Comparison of ENCODE assay signal across 9 cellular contexts in genomic region chr4:74039065-74039763, GRCh38. TPM values are rescaled to one million over a fixed set of nuclear protein-coding genes. Genes with fewer than 3 reads are reported as not detected.
A peak's percentile ranks its signal among the peaks of the same experiment; 100 is the strongest.
DNase-seq lines count a peak whose midpoint lies in the region; ATAC-seq and TF ChIP-seq lines count a peak whose summit lies in the region.
"Had no signal": no experiment of that assay in that cellular context is flagged by ENCODE, and none has a peak within 500 bp of the region (broad histone marks: within the 10 kb centered on the region; RNA-seq: fewer than 3 reads in every experiment).

No MANE protein-coding gene starts in this region.

- DNase-seq in CD8-positive, alpha-beta T cell = no peak
- no peak for DNase-seq in Jurkat, Clone E6-1 (ENCODE audit: low read depth, low spot score)
- DNase-seq in cardiac fibroblast (ENCODE audit: low read depth in 2 of 2) (peak; percentile 36 to 54), lung (ENCODE audit: low spot score) (no peak), upper lobe of right lung (no peak), NCI-H1694 treated with DMSO at 0.1 percent for 48 hours (lab: John Stamatoyannopoulos, UW) (no peak)

- CTCF ChIA-PET in CD8-positive, alpha-beta T cell (lab: Charles Lee) = no interaction called here

- peak overlapping the region; percentile 75 for H3K4me3 Mint-ChIP-seq in CD8-positive, alpha-beta T cell

- peaks cover 19% of the 10 kb centered on the region for H3K4me1 Mint-ChIP-seq in CD8-positive, alpha-beta T cell (ENCODE audit: low read depth)

- H3K27me3 ChIP-seq in CD8-positive, alpha-beta T cell (ENCODE audit: insufficient read depth, low read length) = no peaks in the 10 kb centered on the region
- H3K27me3 ChIP-seq in lung (ENCODE audit: control insufficient read depth, insufficient read depth) = no peaks in the 10 kb centered on the region
- no peaks in the 10 kb centered on the region for H3K27me3 ChIP-seq in upper lobe of right lung

- peaks cover 30% of the 10 kb centered on the region for H3K27me3 Mint-ChIP-seq in CD8-positive, alpha-beta T cell (ENCODE audit: low read depth)

- H3K27ac ChIP-seq in CD8-positive, alpha-beta T cell (ENCODE audit: low read depth, low read length) = no peak overlapping the region
- H3K27ac ChIP-seq in lung (ENCODE audit: low read depth in 1 of 2, low read length in 1 of 2) = peak overlapping the region; percentile 80 to 83
- peak overlapping the region; percentile 61 for H3K27ac ChIP-seq in upper lobe of right lung

- no peak overlapping the region for H3K27ac Mint-ChIP-seq in CD8-positive, alpha-beta T cell

- peak overlapping the region; percentile 45 for H3K4me3 ChIP-seq in CD8-positive, alpha-beta T cell (ENCODE audit: low read depth, low read length)
- peak overlapping the region; percentile 72 for H3K4me3 ChIP-seq in Jurkat, Clone E6-1 (ENCODE audit: low read length)
- H3K4me3 ChIP-seq in cardiac fibroblast (replicated peaks in 1 of 2; ENCODE audit: low read depth in 2 of 2, low read length in 2 of 2) (peak overlapping the region; percentile 70 to 80), lung (peak overlapping the region; percentile 77), upper lobe of right lung (peak overlapping the region; percentile 60)

- no peaks in the 10 kb centered on the region for H3K4me1 ChIP-seq in CD8-positive, alpha-beta T cell (ENCODE audit: insufficient read depth, low read length)
- H3K4me1 ChIP-seq in lung (ENCODE audit: control insufficient read depth in 2 of 2, insufficient read depth in 2 of 2, low read length in 2 of 2) = peaks cover 0 to 2% of the 10 kb centered on the region in 2 donors
- H3K4me1 ChIP-seq in upper lobe of right lung = peaks cover 3% of the 10 kb centered on the region

- intact Hi-C loops in CD8-positive, alpha-beta T cell (cut with DNase I, micrococcal nuclease) = no loop called here
- intact Hi-C loops in upper lobe of right lung (cut with DNase I) = no loop called here

- no peak for TF ChIP-seq CTCF in CD8-positive, alpha-beta T cell (IDR thresholded peaks at IDR 0.05)
- TF ChIP-seq CTCF in cardiac fibroblast (IDR thresholded peaks at IDR 0.05; ENCODE audit: low read depth, low read length) = no peak
- no peak for TF ChIP-seq CTCF in lung (IDR thresholded peaks at IDR 0.05; ENCODE audit: control extremely low read depth, extremely low read depth)
- TF ChIP-seq CTCF in upper lobe of right lung (IDR thresholded peaks at IDR 0.05) = no peak

- H3K36me3 ChIP-seq in CD8-positive, alpha-beta T cell (ENCODE audit: insufficient read depth, low read length) = no peaks in the 10 kb centered on the region
- no peaks in the 10 kb centered on the region for H3K36me3 ChIP-seq in lung (ENCODE audit: control insufficient read depth in 2 of 2, insufficient read depth in 2 of 2, low read length in 2 of 2)
- H3K36me3 ChIP-seq in upper lobe of right lung = no peaks in the 10 kb centered on the region

- ATAC-seq in CD8-positive, alpha-beta T cell = no peak
- ATAC-seq in GM19452 (IDR thresholded peaks at IDR 0.05; ENCODE audit: unreplicated experiment) (peak; percentile 42), lung (ENCODE audit: insufficient read depth, low FRiP score) (no peak), upper lobe of right lung (no peak), HG03520 (IDR thresholded peaks at IDR 0.05; ENCODE audit: unreplicated experiment) (no peak)

- H3K36me3 Mint-ChIP-seq in CD8-positive, alpha-beta T cell = no peaks in the 10 kb centered on the region

- no peaks in the 10 kb centered on the region for H3K9me3 Mint-ChIP-seq in CD8-positive, alpha-beta T cell

- 6% methylated on average over 12 of the region's 12 CpGs for WGBS in lung, 2 donors

- POLR2A ChIA-PET in CD8-positive, alpha-beta T cell (lab: Charles Lee) = no interaction called here

- no peaks in the 10 kb centered on the region for H3K9me3 ChIP-seq in CD8-positive, alpha-beta T cell (ENCODE audit: low read length)
- H3K9me3 ChIP-seq in lung (ENCODE audit: control insufficient read depth in 2 of 2, insufficient read depth in 1 of 2, low read length in 1 of 2) (no peaks in the 10 kb centered on the region), upper lobe of right lung (no peaks in the 10 kb centered on the region)

RNA-seq across cellular contexts. Expression of gene CXCL3, which starts 0.7 kb away (rescaled TPM):
- under 1 TPM in 1 of 2 experiments, not detected in 1; 0.31 TPM for total RNA-seq in CD8-positive, alpha-beta T cell
- polyA plus RNA-seq in Jurkat, Clone E6-1 (2012; ENCODE audit: insufficient read depth, insufficient read length) = not detected
- 10 to 100 TPM in 1 of 2 donors, 1 to 10 TPM in 1; 9.4 to 37.0 TPM for total RNA-seq in lung
- 10 to 100 TPM; 11.3 to 77.7 TPM for polyA plus RNA-seq in lung
- total RNA-seq in upper lobe of right lung = 9.7 TPM

RNA-seq across cellular contexts. Expression of gene CXCL5, which starts 40.7 kb away (rescaled TPM):
- total RNA-seq in CD8-positive, alpha-beta T cell = not detected
- polyA plus RNA-seq in Jurkat, Clone E6-1 (2012; ENCODE audit: insufficient read depth, insufficient read length) = not detected
- total RNA-seq in lung = 10 to 100 TPM; 48.5 to 52.8 TPM
- polyA plus RNA-seq in lung = 10 to 100 TPM in 1 of 2 donors, 1 to 10 TPM in 1; 1.6 to 32.0 TPM
- total RNA-seq in upper lobe of right lung = 7.2 TPM

RNA-seq across cellular contexts. Expression of gene PPBP, which starts 51.2 kb away (rescaled TPM):
- total RNA-seq in CD8-positive, alpha-beta T cell = under 1 TPM in 1 of 2 experiments, not detected in 1; 0.50 TPM
- polyA plus RNA-seq in Jurkat, Clone E6-1 (2012; ENCODE audit: insufficient read depth, insufficient read length) = not detected
- total RNA-seq in lung (10 to 100 TPM in 1 of 2 donors, 1 to 10 TPM in 1; 2.5 to 43.5 TPM), upper lobe of right lung (3.4 TPM)
- 10 to 100 TPM in 1 of 2 donors, 1 to 10 TPM in 1; 1.9 to 12.3 TPM for polyA plus RNA-seq in lung
- total RNA-seq: M059J had no signal

RNA-seq across cellular contexts. Expression of gene PF4, which starts 57.4 kb away (rescaled TPM):
- not detected for total RNA-seq in CD8-positive, alpha-beta T cell
- not detected for polyA plus RNA-seq in Jurkat, Clone E6-1 (2012; ENCODE audit: insufficient read depth, insufficient read length)
- total RNA-seq in lung (1 to 10 TPM; 2.1 to 8.5 TPM), upper lobe of right lung (2.4 TPM)
- polyA plus RNA-seq in lung = 10 to 100 TPM in 1 of 2 donors, 1 to 10 TPM in 1; 1.5 to 15.7 TPM
- total RNA-seq: M059J had no signal

RNA-seq across cellular contexts. Expression of gene CXCL2, which starts 59.8 kb away (rescaled TPM):
- under 1 TPM in 1 of 2 experiments, not detected in 1; 0.68 TPM for total RNA-seq in CD8-positive, alpha-beta T cell
- polyA plus RNA-seq in Jurkat, Clone E6-1 (2012; ENCODE audit: insufficient read depth, insufficient read length) = not detected
- total RNA-seq in lung (100 to 1,000 TPM in 1 of 2 donors, 10 to 100 TPM in 1; 82.2 to 127 TPM), upper lobe of right lung (51.9 TPM)
- polyA plus RNA-seq in lung = 100 to 1,000 TPM in 1 of 2 donors, 10 to 100 TPM in 1; 98.4 to 291 TPM
- total RNA-seq: M059J had no signal

Comparison
In these comparisons a context has a peak if more than half of its experiments do, and no peak if none do; other contexts are left out.
1. DNase-seq: peak in cardiac fibroblast (2 of 2); none in CD8-positive, alpha-beta T cell (0 of 7), Jurkat, Clone E6-1 (single experiment), lung (single experiment), upper lobe of right lung (single experiment) and NCI-H1694 treated with DMSO at 0.1 percent for 48 hours (single experiment).
2. Peak in every context shown above with its lines, with median percentiles within 50 percentile points of each other: H3K4me3 ChIP-seq.